1 cellular context compared by ENCODE assay signal in the genomic region with DNA sequence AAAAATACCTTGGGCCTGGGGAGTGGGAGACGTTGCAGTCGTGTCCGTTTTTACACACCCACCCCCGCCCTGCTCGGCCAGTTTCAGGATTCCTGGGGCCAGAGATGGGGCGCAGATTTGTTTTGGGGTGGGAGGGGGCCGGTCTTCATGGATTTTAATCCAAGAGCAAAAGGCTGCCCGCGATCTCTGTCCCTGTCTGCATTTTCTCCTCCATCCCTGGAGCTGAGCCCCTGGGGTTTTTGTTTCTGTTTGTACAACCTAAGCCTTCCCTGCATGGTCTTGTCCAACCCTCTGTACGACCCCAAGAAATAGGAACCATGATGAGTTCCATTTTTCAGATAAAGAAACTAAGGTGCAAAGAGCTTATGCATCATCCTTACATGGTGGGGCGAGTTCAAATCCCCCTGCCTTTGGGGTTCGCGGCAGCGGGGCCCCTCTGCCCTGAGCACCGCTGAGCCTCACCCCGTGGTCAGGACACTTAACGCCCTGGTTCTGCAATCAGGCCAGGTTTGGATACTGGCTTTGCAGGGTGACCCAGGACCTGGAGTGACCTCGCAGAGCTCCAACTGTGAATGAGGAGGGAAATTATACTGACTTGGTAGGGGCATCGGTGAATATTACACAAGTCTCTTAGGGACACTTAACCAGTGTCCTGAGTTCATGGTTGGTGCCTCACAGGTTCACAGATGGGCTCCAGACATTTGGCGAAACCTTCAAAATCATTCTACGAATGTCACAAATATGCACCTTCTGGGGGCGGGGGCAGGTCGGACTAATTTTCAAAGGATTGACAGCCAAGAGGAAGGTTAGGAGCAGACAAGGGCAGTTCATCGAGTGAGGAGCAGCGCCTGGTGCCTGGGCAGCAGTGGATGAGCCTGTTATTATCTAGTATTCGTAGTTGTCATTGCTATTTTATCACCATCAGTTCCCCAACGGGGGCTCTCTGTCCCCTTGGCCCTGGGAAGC.
TF ChIP-seq lines count a peak whose summit lies in the region.

No MANE protein-coding gene starts in this region.

TF ChIP-seq in A549, 52 proteins besides CTCF, POLR2A, EP300 and RAD21 (continued from another document):
- TF ChIP-seq ZFP36 (IDR thresholded peaks at IDR 0.05; ENCODE audit: borderline replicate concordance, partially characterized antibody): no peak
- no peak for TF ChIP-seq FOSL2 (IDR thresholded peaks at IDR 0.05)
- TF ChIP-seq FOSL2 (CRISPR knock-in tag; IDR thresholded peaks at IDR 0.05): no peak
